ENCODE assay signal across 8 cellular contexts in the genomic region with DNA sequence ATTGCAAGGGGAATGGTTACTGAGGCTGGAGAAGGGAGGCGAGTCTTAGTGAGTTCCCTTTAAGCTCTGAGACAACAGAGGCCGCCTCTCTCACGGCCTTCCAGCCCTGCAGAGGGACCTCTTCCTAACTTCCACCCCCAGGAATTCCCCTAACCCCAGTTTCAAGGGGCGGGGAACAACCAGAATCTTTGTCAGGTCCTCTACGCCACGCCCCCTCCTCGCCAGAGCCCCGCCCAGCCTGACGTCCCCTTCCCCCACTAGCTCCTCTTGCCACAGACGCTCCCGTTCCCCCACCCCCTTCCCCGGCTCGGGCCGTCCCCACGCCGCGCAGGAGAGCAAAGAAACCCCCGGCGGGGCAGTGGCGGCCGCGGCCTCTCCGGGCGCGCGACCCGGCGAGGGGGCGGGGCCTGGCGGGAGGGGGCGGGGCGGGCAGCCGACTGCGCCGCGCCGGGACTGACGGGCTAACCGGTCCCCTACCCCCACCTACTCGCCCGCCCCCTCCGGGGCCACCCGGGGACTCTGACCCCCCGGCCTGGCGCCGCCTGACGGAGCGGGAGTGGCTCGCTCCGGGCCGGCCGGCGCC. TPM values are rescaled to one million over a fixed set of nuclear protein-coding genes. Genes with fewer than 3 reads are reported as not detected.
DNase-seq lines count a peak whose midpoint lies in the region; ATAC-seq and TF ChIP-seq lines count a peak whose summit lies in the region.

No MANE protein-coding gene starts in this region.

- no peaks in the 10 kb centered on the region for H3K9me2 ChIP-seq in hepatocyte (replicated peaks; ENCODE audit: insufficient read depth)

- TF ChIP-seq POLR2A in vagina (IDR thresholded peaks at IDR 0.05) = peak in 1 of 2 donors; percentile 17

- H3K27me3 ChIP-seq in ascending aorta (no peaks in the 10 kb centered on the region), hepatocyte (no peaks in the 10 kb centered on the region), rectal smooth muscle tissue (ENCODE audit: control insufficient read depth, insufficient read depth, low read length) (no peaks in the 10 kb centered on the region), vagina (no peaks in the 10 kb centered on the region)

- TF ChIP-seq CTCF in GM12875 (IDR thresholded peaks at IDR 0.05; ENCODE audit: borderline replicate concordance, insufficient read depth, low read depth, low read length) (no peak), ascending aorta (IDR thresholded peaks at IDR 0.05) (no peak), hepatocyte (IDR thresholded peaks at IDR 0.05; ENCODE audit: poor library complexity) (no peak), vagina (IDR thresholded peaks at IDR 0.05) (no peak)

- H4K20me1 ChIP-seq in hepatocyte (ENCODE audit: insufficient read depth, poor library complexity, severe bottlenecking) = peaks cover 2% of the 10 kb centered on the region

- no peaks in the 10 kb centered on the region for H3K9me3 ChIP-seq in ascending aorta
- H3K9me3 ChIP-seq in hepatocyte (ENCODE audit: low read depth) = no peaks in the 10 kb centered on the region
- H3K9me3 ChIP-seq in vagina = no peaks in the 10 kb centered on the region

- H3K36me3 ChIP-seq in ascending aorta = no peaks in the 10 kb centered on the region
- no peaks in the 10 kb centered on the region for H3K36me3 ChIP-seq in hepatocyte (replicated peaks; ENCODE audit: insufficient read depth, low read depth)
- H3K36me3 ChIP-seq in rectal smooth muscle tissue (ENCODE audit: control insufficient read depth, insufficient read depth, low read length) = no peaks in the 10 kb centered on the region
- no peaks in the 10 kb centered on the region for H3K36me3 ChIP-seq in vagina

- peak overlapping the region; percentile 69 for H3K4me3 ChIP-seq in GM12875 (ENCODE audit: low read depth, low read length)
- H3K4me3 ChIP-seq in ascending aorta = peak overlapping the region; percentile 85 to 93
- H3K4me3 ChIP-seq in hepatocyte = peak overlapping the region; percentile 87
- H3K4me3 ChIP-seq in rectal smooth muscle tissue (ENCODE audit: low read length) = peak overlapping the region; percentile 69
- H3K4me3 ChIP-seq in vagina = peak overlapping the region; percentile 79 to 96

- peak overlapping the region; percentile 60 for H2AFZ ChIP-seq in hepatocyte

- DNase-seq in NCI-H1417 (lab: John Stamatoyannopoulos, UW) = peak; percentile 61 to 87 (median 86)
- DNase-seq in T-helper 22 cell (ENCODE audit: low read depth) = peak; percentile 97
- peak; percentile 81 to 95 for DNase-seq in ascending aorta (ENCODE audit: low spot score in 2 of 2)
- DNase-seq in hepatocyte (ENCODE audit: low spot score) = peak; percentile 95
- peak in 1 of 2 donors; percentile 92 for DNase-seq in vagina (ENCODE audit: extremely low spot score in 2 of 2)

- intact Hi-C loops in ascending aorta (cut with DNase I) = loop anchor here (1.0 to 10.0 kb wide), 7 partner anchors 97 to 930 kb away; a partner anchor contains a TSS
- intact Hi-C loops in vagina (cut with DNase I) = no loop called here

- peak overlapping the region; percentile 16 for H3K9ac ChIP-seq in rectal smooth muscle tissue (ENCODE audit: low read length)

- no peaks in the 10 kb centered on the region for H3K4me1 ChIP-seq in ascending aorta
- H3K4me1 ChIP-seq in hepatocyte (ENCODE audit: insufficient read depth) = peaks cover 21% of the 10 kb centered on the region
- H3K4me1 ChIP-seq in rectal smooth muscle tissue (ENCODE audit: control insufficient read depth, insufficient read depth, low read length) = peaks cover 12% of the 10 kb centered on the region
- H3K4me1 ChIP-seq in vagina = peaks cover 31% of the 10 kb centered on the region

- H3K4me2 ChIP-seq in hepatocyte = peak overlapping the region; percentile 90

- peak; percentile 80 for ATAC-seq in HG02642 (IDR thresholded peaks at IDR 0.05; ENCODE audit: poor library complexity, unreplicated experiment)

- H3K79me2 ChIP-seq in hepatocyte = peaks cover 40% of the 10 kb centered on the region

- H3K27ac ChIP-seq in ascending aorta (peak overlapping the region; percentile 77 to 87), hepatocyte (peak overlapping the region; percentile 96), rectal smooth muscle tissue (ENCODE audit: low read depth, low read length) (peak overlapping the region; percentile 94), vagina (peak overlapping the region; percentile 95)

- WGBS in hepatocyte (ENCODE audit: low lambda C conversion rate, missing lambda C conversion rate) = 0% methylated on average over 9 of the region's 53 CpGs

RNA-seq across cellular contexts. Expression of a gene that starts 12.2 kb away (rescaled TPM):
- total RNA-seq in ascending aorta (not detected), hepatocyte (1.3 TPM in 1 of 2 replicates, not detected in the other), vagina (not detected)
- polyA plus RNA-seq in hepatocyte = not detected in 2 replicates

RNA-seq across cellular contexts. Expression of a gene that starts 17.6 kb away (rescaled TPM):
- total RNA-seq in ascending aorta (0.75 TPM), hepatocyte (51.6 and 58.3 TPM in 2 replicates), vagina (27.0 TPM)
- 28.1 and 30.2 TPM in 2 replicates for polyA plus RNA-seq in hepatocyte

Comparison
In these comparisons a context has a peak if more than half of its experiments do, and no peak if none do; other contexts are left out.
1. RNA of a gene that starts 17.6 kb away (total RNA-seq): 51.6 to 58.3 TPM in hepatocyte and 27.0 TPM in vagina (single experiment); 0.75 TPM in ascending aorta (single experiment); every median in the first group is over 10 times any median in the second.
2. Peak in every context shown above with its lines, with median percentiles within 50 percentile points of each other: H3K4me3 ChIP-seq and H3K27ac ChIP-seq.